ENCODE assay signal across 15 cellular contexts in the genomic region with DNA sequence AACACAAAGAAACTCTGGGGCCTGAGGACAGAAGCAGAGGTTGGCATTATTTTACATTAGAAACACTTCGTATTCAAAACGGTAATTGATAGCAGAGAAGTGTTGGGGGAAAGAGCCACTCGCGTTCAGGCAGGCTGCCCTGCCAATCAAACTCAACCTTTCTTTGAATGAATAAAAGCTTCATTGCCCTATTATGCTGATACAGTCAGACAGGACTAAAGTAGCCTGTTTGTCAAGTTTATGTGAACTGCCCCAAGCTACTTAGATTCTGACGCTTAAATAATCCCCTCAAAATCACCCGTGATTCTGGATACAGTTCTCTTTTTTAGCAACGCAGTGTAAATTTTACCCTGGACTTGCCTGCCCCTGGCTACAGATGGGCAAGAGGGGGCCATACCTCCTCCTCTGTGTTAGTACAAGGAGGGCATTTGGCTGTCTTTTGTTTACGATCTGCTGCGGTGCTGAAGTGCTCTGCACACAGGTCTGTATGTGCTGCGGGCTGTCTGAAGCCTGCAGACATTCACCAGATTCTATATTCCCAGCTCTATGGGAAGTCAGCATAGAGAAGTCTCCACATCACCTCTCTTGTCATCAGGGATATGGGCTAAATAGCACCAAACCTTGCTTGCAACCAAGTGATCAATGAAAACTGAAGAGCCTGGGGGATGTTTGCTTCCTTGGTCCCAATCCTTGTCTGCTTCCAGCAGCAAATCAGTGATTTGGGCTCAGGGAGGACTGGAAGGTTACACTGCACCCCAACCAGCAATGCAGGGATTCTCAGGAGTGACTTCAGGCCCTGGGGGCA.
DNase-seq lines count a peak whose midpoint lies in the region; ATAC-seq lines count a peak whose summit lies in the region.
"Had no signal": no experiment of that assay in that cellular context is flagged by ENCODE, and none has a peak within 500 bp of the region (broad histone marks: within the 10 kb centered on the region; RNA-seq: fewer than 3 reads in every experiment).

No MANE protein-coding gene starts in this region.

- no peaks in the 10 kb centered on the region for H3K36me3 Mint-ChIP-seq in IgD-negative memory B cell

- peak overlapping the region; percentile 92 to 96 (median 96) for H3K27ac Mint-ChIP-seq in IgD-negative memory B cell

- H3K27me3 ChIP-seq in rectal smooth muscle tissue (ENCODE audit: control insufficient read depth, insufficient read depth, low read length) = no peaks in the 10 kb centered on the region

- peak overlapping the region; percentile 61 to 84 (median 77) for H3K4me3 Mint-ChIP-seq in IgD-negative memory B cell

- no peak overlapping the region for H3K27ac ChIP-seq in rectal smooth muscle tissue (ENCODE audit: low read depth, low read length)
- H3K27ac ChIP-seq: parathyroid adenoma, PC-9, suprapubic skin had no signal

- no peak for ATAC-seq in HG02759 (IDR thresholded peaks at IDR 0.05; ENCODE audit: unreplicated experiment)
- ATAC-seq in GM21360 (IDR thresholded peaks at IDR 0.05; ENCODE audit: unreplicated experiment) = no peak

- no peak overlapping the region for H3K9ac ChIP-seq in rectal smooth muscle tissue (ENCODE audit: low read length)
- H3K9ac ChIP-seq: parathyroid adenoma had no signal

- no peaks in the 10 kb centered on the region for H3K9me3 Mint-ChIP-seq in IgD-negative memory B cell

- no peaks in the 10 kb centered on the region for H3K27me3 Mint-ChIP-seq in IgD-negative memory B cell

- H3K4me1 Mint-ChIP-seq in IgD-negative memory B cell = peaks cover 80 to 89% (median 81%) of the 10 kb centered on the region in 3 donors

- peak overlapping the region; percentile 19 for H3K4me3 ChIP-seq in rectal smooth muscle tissue (ENCODE audit: low read length)
- H3K4me3 ChIP-seq: PC-9, suprapubic skin had no signal

- DNase-seq in NCI-H1694 treated with DMSO at 0.1 percent for 48 hours (lab: John Stamatoyannopoulos, UW) (peak; percentile 35), NCI-H1694 (lab: John Stamatoyannopoulos, UW) (no peak), astrocyte of the hippocampus (ENCODE audit: low read depth, low spot score) (peak; percentile 3)
- DNase-seq in effector CD8-positive, alpha-beta T cell (lab: John Stamatoyannopoulos, UW) = no peak
- DNase-seq: DMS53; NCI-H1436; PC-9; stimulated activated CD4-positive, alpha-beta T cell treated with anti-CD3 and anti-CD28 coated beads, Interleukin-4, amount 100 ng/mL, for 24 hours; T-helper 9 cell had no signal

- H3K36me3 ChIP-seq in rectal smooth muscle tissue (ENCODE audit: control insufficient read depth, insufficient read depth, low read length) = no peaks in the 10 kb centered on the region
- H3K36me3 ChIP-seq: suprapubic skin had no signal

- H3K4me1 ChIP-seq in rectal smooth muscle tissue (ENCODE audit: control insufficient read depth, insufficient read depth, low read length) = peaks cover 6% of the 10 kb centered on the region
- H3K4me1 ChIP-seq: parathyroid adenoma had no signal

Comparison
In these comparisons a context has a peak if more than half of its experiments do, and no peak if none do; other contexts are left out.
1. DNase-seq: peak in NCI-H1694 treated with DMSO at 0.1 percent for 48 hours (single experiment) and astrocyte of the hippocampus (single experiment); none in NCI-H1694 (single experiment) and effector CD8-positive, alpha-beta T cell (single experiment).